ENCODE assay signal across 2 cellular contexts in the genomic region with DNA sequence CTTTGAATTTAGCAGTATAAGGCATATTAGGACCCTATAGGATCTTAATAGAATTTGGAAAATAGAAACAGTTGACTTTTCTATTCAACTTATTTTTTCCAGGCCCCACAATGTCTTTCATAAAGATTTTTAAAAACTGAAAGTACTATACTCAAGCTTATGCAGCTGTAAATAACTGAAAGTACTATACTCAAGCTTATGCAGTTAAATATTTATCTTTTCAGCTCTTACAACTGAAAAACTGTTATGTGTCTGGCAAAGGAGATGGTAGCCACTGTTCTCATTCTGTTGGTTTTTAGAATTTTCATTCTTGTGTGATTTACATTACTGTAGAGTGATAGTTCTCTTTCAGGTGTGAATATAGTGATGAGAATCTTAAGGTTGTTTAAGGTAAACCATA.
TF ChIP-seq lines count a peak whose summit lies in the region.

No MANE protein-coding gene starts in this region.

TF ChIP-seq in GM23338, 12 proteins besides CTCF, POLR2A, EP300 and RAD21 (continues in another document):
- no peak for TF ChIP-seq CREB1 (CRISPR knock-in tag; IDR thresholded peaks at IDR 0.05; ENCODE audit: low read depth)
- no peak for TF ChIP-seq JUNB (IDR thresholded peaks at IDR 0.05; ENCODE audit: unreplicated experiment)
- no peak for TF ChIP-seq ZNF114 (CRISPR knock-in tag; IDR thresholded peaks at IDR 0.05)
- no peak for TF ChIP-seq NANOG (IDR thresholded peaks at IDR 0.05; ENCODE audit: borderline replicate concordance)
- TF ChIP-seq, protein P1, sequence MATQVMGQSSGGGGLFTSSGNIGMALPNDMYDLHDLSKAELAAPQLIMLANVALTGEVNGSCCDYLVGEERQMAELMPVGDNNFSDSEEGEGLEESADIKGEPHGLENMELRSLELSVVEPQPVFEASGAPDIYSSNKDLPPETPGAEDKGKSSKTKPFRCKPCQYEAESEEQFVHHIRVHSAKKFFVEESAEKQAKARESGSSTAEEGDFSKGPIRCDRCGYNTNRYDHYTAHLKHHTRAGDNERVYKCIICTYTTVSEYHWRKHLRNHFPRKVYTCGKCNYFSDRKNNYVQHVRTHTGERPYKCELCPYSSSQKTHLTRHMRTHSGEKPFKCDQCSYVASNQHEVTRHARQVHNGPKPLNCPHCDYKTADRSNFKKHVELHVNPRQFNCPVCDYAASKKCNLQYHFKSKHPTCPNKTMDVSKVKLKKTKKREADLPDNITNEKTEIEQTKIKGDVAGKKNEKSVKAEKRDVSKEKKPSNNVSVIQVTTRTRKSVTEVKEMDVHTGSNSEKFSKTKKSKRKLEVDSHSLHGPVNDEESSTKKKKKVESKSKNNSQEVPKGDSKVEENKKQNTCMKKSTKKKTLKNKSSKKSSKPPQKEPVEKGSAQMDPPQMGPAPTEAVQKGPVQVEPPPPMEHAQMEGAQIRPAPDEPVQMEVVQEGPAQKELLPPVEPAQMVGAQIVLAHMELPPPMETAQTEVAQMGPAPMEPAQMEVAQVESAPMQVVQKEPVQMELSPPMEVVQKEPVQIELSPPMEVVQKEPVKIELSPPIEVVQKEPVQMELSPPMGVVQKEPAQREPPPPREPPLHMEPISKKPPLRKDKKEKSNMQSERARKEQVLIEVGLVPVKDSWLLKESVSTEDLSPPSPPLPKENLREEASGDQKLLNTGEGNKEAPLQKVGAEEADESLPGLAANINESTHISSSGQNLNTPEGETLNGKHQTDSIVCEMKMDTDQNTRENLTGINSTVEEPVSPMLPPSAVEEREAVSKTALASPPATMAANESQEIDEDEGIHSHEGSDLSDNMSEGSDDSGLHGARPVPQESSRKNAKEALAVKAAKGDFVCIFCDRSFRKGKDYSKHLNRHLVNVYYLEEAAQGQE (IDR thresholded peaks at IDR 0.05; ENCODE audit: unreplicated experiment) = no peak
- no peak for TF ChIP-seq ZNF462 (CRISPR knock-in tag; IDR thresholded peaks at IDR 0.05)
- TF ChIP-seq POLR2AphosphoS5 (IDR thresholded peaks at IDR 0.05; ENCODE audit: low read depth) = no peak
- no peak for TF ChIP-seq ZNF331 (CRISPR knock-in tag; IDR thresholded peaks at IDR 0.05; ENCODE audit: low read depth)
- no peak for TF ChIP-seq EZH2phosphoT487 (IDR thresholded peaks at IDR 0.05; ENCODE audit: unreplicated experiment)
- TF ChIP-seq, protein P2, sequence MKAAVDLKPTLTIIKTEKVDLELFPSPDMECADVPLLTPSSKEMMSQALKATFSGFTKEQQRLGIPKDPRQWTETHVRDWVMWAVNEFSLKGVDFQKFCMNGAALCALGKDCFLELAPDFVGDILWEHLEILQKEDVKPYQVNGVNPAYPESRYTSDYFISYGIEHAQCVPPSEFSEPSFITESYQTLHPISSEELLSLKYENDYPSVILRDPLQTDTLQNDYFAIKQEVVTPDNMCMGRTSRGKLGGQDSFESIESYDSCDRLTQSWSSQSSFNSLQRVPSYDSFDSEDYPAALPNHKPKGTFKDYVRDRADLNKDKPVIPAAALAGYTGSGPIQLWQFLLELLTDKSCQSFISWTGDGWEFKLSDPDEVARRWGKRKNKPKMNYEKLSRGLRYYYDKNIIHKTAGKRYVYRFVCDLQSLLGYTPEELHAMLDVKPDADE (IDR thresholded peaks at IDR 0.05) = no peak

TF ChIP-seq in GM12878, 131 proteins besides CTCF, POLR2A, EP300 and RAD21:
- no peak for TF ChIP-seq RFX5 (IDR thresholded peaks at IDR 0.05; ENCODE audit: low read depth, low read length)
- no peak for TF ChIP-seq CBX3 (IDR thresholded peaks at IDR 0.05; ENCODE audit: borderline replicate concordance, low read depth)
- no peak for TF ChIP-seq RAD51 (IDR thresholded peaks at IDR 0.05)
- TF ChIP-seq, protein P3, sequence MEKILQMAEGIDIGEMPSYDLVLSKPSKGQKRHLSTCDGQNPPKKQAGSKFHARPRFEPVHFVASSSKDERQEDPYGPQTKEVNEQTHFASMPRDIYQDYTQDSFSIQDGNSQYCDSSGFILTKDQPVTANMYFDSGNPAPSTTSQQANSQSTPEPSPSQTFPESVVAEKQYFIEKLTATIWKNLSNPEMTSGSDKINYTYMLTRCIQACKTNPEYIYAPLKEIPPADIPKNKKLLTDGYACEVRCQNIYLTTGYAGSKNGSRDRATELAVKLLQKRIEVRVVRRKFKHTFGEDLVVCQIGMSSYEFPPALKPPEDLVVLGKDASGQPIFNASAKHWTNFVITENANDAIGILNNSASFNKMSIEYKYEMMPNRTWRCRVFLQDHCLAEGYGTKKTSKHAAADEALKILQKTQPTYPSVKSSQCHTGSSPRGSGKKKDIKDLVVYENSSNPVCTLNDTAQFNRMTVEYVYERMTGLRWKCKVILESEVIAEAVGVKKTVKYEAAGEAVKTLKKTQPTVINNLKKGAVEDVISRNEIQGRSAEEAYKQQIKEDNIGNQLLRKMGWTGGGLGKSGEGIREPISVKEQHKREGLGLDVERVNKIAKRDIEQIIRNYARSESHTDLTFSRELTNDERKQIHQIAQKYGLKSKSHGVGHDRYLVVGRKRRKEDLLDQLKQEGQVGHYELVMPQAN (conservative IDR thresholded peaks at IDR 0.05) = no peak
- no peak for TF ChIP-seq BRCA1 (IDR thresholded peaks at IDR 0.05; ENCODE audit: low read depth, low read length)
- no peak for TF ChIP-seq SUZ12 (IDR thresholded peaks at IDR 0.05; ENCODE audit: unreplicated experiment)
- no peak for TF ChIP-seq BCL11A (IDR thresholded peaks at IDR 0.05; ENCODE audit: low read depth, low read length)
- no peak for TF ChIP-seq EED (IDR thresholded peaks at IDR 0.05; ENCODE audit: low read depth)
- no peak for TF ChIP-seq HDGF (IDR thresholded peaks at IDR 0.05)
- TF ChIP-seq ZBTB40 (IDR thresholded peaks at IDR 0.05; ENCODE audit: borderline replicate concordance) = no peak
- TF ChIP-seq SPI1 (IDR thresholded peaks at IDR 0.05; ENCODE audit: borderline replicate concordance, insufficient read depth, low read depth, low read length) = no peak
- TF ChIP-seq, protein P4, sequence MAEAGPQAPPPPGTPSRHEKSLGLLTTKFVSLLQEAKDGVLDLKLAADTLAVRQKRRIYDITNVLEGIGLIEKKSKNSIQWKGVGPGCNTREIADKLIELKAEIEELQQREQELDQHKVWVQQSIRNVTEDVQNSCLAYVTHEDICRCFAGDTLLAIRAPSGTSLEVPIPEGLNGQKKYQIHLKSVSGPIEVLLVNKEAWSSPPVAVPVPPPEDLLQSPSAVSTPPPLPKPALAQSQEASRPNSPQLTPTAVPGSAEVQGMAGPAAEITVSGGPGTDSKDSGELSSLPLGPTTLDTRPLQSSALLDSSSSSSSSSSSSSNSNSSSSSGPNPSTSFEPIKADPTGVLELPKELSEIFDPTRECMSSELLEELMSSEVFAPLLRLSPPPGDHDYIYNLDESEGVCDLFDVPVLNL (IDR thresholded peaks at IDR 0.05; ENCODE audit: low read depth, low read length) = no peak
- TF ChIP-seq CHD4 (IDR thresholded peaks at IDR 0.05) = no peak
TF ChIP-seq in GM12878: peak in this region for 0.
